8 cellular contexts compared by ENCODE assay signal in genomic region chr19:49767967-49768581, GRCh38. TPM values are rescaled to one million over a fixed set of nuclear protein-coding genes. Genes with fewer than 3 reads are reported as not detected.
DNase-seq lines count a peak whose midpoint lies in the region; ATAC-seq and TF ChIP-seq lines count a peak whose summit lies in the region.

No MANE protein-coding gene starts in this region.

- no peaks in the 10 kb centered on the region for H3K27me3 Mint-ChIP-seq in naive thymus-derived CD4-positive, alpha-beta T cell

- peaks cover 0 to 2% (median 0%) of the 10 kb centered on the region in 11 donors for H3K9me3 Mint-ChIP-seq in naive thymus-derived CD4-positive, alpha-beta T cell

- DNase-seq in BE2C: no peak
- no peak for DNase-seq in MG63
- no peak for DNase-seq in naive thymus-derived CD4-positive, alpha-beta T cell
- DNase-seq in posterior vena cava (ENCODE audit: low spot score): no peak
- no peak for DNase-seq in hypothalamus (lab: John Stamatoyannopoulos, UW)
- DNase-seq in NCI-H226: no peak

- intact Hi-C loops in naive thymus-derived CD4-positive, alpha-beta T cell (cut with micrococcal nuclease): loop anchor here (2.0 to 5.0 kb wide), 9 partner anchors 76 to 1436 kb away; partner anchors contain the start of genes CPT1C (in 2 of the 2), CTU1 (in 1 of the 2), DBP (in 1 of the 2) and GRWD1 (in 1 of the 2)
- intact Hi-C loops in posterior vena cava (cut with DNase I): loop anchor here (5.0 kb wide), 2 partner anchors 34 to 39 kb away; no protein-coding TSS in a partner anchor

- CTCF ChIA-PET in naive thymus-derived CD4-positive, alpha-beta T cell (lab: Charles Lee): interaction anchor here (0.5 to 0.6 kb wide), 2 partner anchors 10 to 94 kb away, joined by 3 to 4 read pairs; no protein-coding TSS in a partner anchor

- H3K4me1 ChIP-seq in BE2C (0 out of 2 replicates have a peak, but pooled peaks cover 3% of the 10 kb centered on the region), duodenal mucosa (ENCODE audit: control insufficient read depth in 1 of 2, insufficient read depth in 2 of 2, low read length in 2 of 2) (peaks cover 21 to 26% of the 10 kb centered on the region in 2 donors)
- H3K4me1 ChIP-seq in naive thymus-derived CD4-positive, alpha-beta T cell (ENCODE audit: control insufficient read depth in 2 of 2, insufficient read depth in 2 of 2, low read length in 2 of 2): peaks cover 11 to 16% of the 10 kb centered on the region in 2 donors

- peak overlapping the region in 8 of 9 donors; percentile 51 to 96 (median 76) for H3K27ac Mint-ChIP-seq in naive thymus-derived CD4-positive, alpha-beta T cell

- peak overlapping the region; percentile 71 for H3K9ac ChIP-seq in duodenal mucosa (ENCODE audit: low read depth in 1 of 2, low read length in 2 of 2)

- ATAC-seq in naive thymus-derived CD4-positive, alpha-beta T cell: no peak
- no peak for ATAC-seq in GM18870 (IDR thresholded peaks at IDR 0.05; ENCODE audit: unreplicated experiment)

- H3K27me3 ChIP-seq in BE2C (no peaks in the 10 kb centered on the region), MG63 (no peaks in the 10 kb centered on the region), duodenal mucosa (ENCODE audit: control insufficient read depth in 1 of 2, insufficient read depth in 2 of 2, low read length in 2 of 2) (no peaks in the 10 kb centered on the region)
- no peaks in the 10 kb centered on the region for H3K27me3 ChIP-seq in naive thymus-derived CD4-positive, alpha-beta T cell (ENCODE audit: control insufficient read depth in 2 of 2, insufficient read depth in 2 of 2, low read length in 2 of 2)

- peak overlapping the region; percentile 89 to 97 (median 94) for H3K4me3 Mint-ChIP-seq in naive thymus-derived CD4-positive, alpha-beta T cell

- H3K36me3 ChIP-seq in BE2C (no peaks in the 10 kb centered on the region), MG63 (peaks cover 23% of the 10 kb centered on the region), duodenal mucosa (ENCODE audit: control insufficient read depth in 1 of 2, insufficient read depth in 2 of 2, low read length in 2 of 2) (peaks cover 0 to 6% of the 10 kb centered on the region in 2 donors)
- H3K36me3 ChIP-seq in naive thymus-derived CD4-positive, alpha-beta T cell (ENCODE audit: control insufficient read depth in 2 of 3, insufficient read depth in 3 of 3, low read length in 3 of 3): peaks cover 0 to 7% (median 0%) of the 10 kb centered on the region in 3 experiments

- H3K9me3 ChIP-seq in BE2C: no peaks in the 10 kb centered on the region
- no peaks in the 10 kb centered on the region for H3K9me3 ChIP-seq in MG63
- no peaks in the 10 kb centered on the region for H3K9me3 ChIP-seq in duodenal mucosa (ENCODE audit: control insufficient read depth in 1 of 2, low read length in 2 of 2)
- no peaks in the 10 kb centered on the region for H3K9me3 ChIP-seq in naive thymus-derived CD4-positive, alpha-beta T cell (ENCODE audit: control insufficient read depth in 2 of 3, low read length in 3 of 3)

- POLR2A ChIA-PET in naive thymus-derived CD4-positive, alpha-beta T cell (lab: Charles Lee): interaction anchor here (0.6 to 3.5 kb wide), 6 partner anchors 39 to 110 kb away, joined by 3 to 23 read pairs (median 4); partner anchors contain the start of genes AKT1S1, FUZ and TBC1D17

- peaks cover 26 to 51% (median 43%) of the 10 kb centered on the region in 7 donors for H3K4me1 Mint-ChIP-seq in naive thymus-derived CD4-positive, alpha-beta T cell

- peak overlapping the region; percentile 88 for H3K4me3 ChIP-seq in BE2C (ENCODE audit: low read depth, low read length)
- peak overlapping the region; percentile 98 for H3K4me3 ChIP-seq in MG63
- H3K4me3 ChIP-seq in duodenal mucosa (ENCODE audit: low read depth in 1 of 2, low read length in 2 of 2): peak overlapping the region; percentile 73 to 90
- H3K4me3 ChIP-seq in naive thymus-derived CD4-positive, alpha-beta T cell (ENCODE audit: low read length): peak overlapping the region; percentile 74

- no peak for TF ChIP-seq CTCF in BE2C (IDR thresholded peaks at IDR 0.05; ENCODE audit: low read depth, low read length)

- H3K36me3 Mint-ChIP-seq in naive thymus-derived CD4-positive, alpha-beta T cell: peaks cover 0 to 7% (median 3%) of the 10 kb centered on the region in 5 donors

- no peak overlapping the region for H3K27ac ChIP-seq in duodenal mucosa (ENCODE audit: low read depth, low read length)
- peak overlapping the region; percentile 92 for H3K27ac ChIP-seq in naive thymus-derived CD4-positive, alpha-beta T cell (ENCODE audit: low read depth, low read length)

RNA-seq across cellular contexts. Expression of gene AP2A1, which starts 1.3 kb away (rescaled TPM):
- polyA plus RNA-seq in BE2C (2012; ENCODE audit: insufficient read depth, insufficient read length, low read depth): 51.6 TPM
- 83.8 and 115 TPM in 2 replicates for total RNA-seq in MG63 (2014; rRNA removed; shearing (Covaris generic); ENCODE audit: low replicate concordance)
- total RNA-seq in naive thymus-derived CD4-positive, alpha-beta T cell: 10 to 100 TPM; 38.2 to 83.3 (median 56.7) TPM
- polyA plus RNA-seq in naive thymus-derived CD4-positive, alpha-beta T cell: 1 to 10 TPM; 3.8 to 8.3 TPM
- total RNA-seq in posterior vena cava: 10 to 100 TPM; 81.7 to 88.1 TPM

RNA-seq across cellular contexts. Expression of gene TSKS, which starts 5.0 kb away (rescaled TPM):
- 0.56 TPM for polyA plus RNA-seq in BE2C (2012; ENCODE audit: insufficient read depth, insufficient read length, low read depth)
- total RNA-seq in MG63 (2014; rRNA removed; shearing (Covaris generic); ENCODE audit: low replicate concordance): not detected in 2 replicates
- total RNA-seq in naive thymus-derived CD4-positive, alpha-beta T cell: 1 to 10 TPM; 1.4 to 3.6 (median 2.8) TPM
- 1 to 10 TPM in 1 of 2 donors, under 1 TPM in 1; 0.51 to 1.1 TPM for polyA plus RNA-seq in naive thymus-derived CD4-positive, alpha-beta T cell
- 1 to 10 TPM; 2.0 to 2.7 TPM for total RNA-seq in posterior vena cava

RNA-seq across cellular contexts. Expression of gene FUZ, which starts 45.0 kb away (rescaled TPM):
- polyA plus RNA-seq in BE2C (2012; ENCODE audit: insufficient read depth, insufficient read length, low read depth): 14.6 TPM
- total RNA-seq in MG63 (2014; rRNA removed; shearing (Covaris generic); ENCODE audit: low replicate concordance): 8.2 and 31.4 TPM in 2 replicates
- total RNA-seq in naive thymus-derived CD4-positive, alpha-beta T cell: 10 to 100 TPM; 16.0 to 28.4 (median 26.8) TPM
- polyA plus RNA-seq in naive thymus-derived CD4-positive, alpha-beta T cell: 1 to 10 TPM; 3.8 to 6.3 TPM
- total RNA-seq in posterior vena cava: 10 to 100 TPM in 1 of 2 donors, 1 to 10 TPM in 1; 6.9 to 12.2 TPM

RNA-seq across cellular contexts. Expression of gene MED25, which starts 50.0 kb away (rescaled TPM):
- 38.0 TPM for polyA plus RNA-seq in BE2C (2012; ENCODE audit: insufficient read depth, insufficient read length, low read depth)
- 27.6 and 45.1 TPM in 2 replicates for total RNA-seq in MG63 (2014; rRNA removed; shearing (Covaris generic); ENCODE audit: low replicate concordance)
- total RNA-seq in naive thymus-derived CD4-positive, alpha-beta T cell: 10 to 100 TPM; 36.8 to 75.2 (median 55.4) TPM
- polyA plus RNA-seq in naive thymus-derived CD4-positive, alpha-beta T cell: 10 to 100 TPM; 10.8 to 16.7 TPM
- 10 to 100 TPM; 25.6 to 25.9 TPM for total RNA-seq in posterior vena cava
